In the genomic region with DNA sequence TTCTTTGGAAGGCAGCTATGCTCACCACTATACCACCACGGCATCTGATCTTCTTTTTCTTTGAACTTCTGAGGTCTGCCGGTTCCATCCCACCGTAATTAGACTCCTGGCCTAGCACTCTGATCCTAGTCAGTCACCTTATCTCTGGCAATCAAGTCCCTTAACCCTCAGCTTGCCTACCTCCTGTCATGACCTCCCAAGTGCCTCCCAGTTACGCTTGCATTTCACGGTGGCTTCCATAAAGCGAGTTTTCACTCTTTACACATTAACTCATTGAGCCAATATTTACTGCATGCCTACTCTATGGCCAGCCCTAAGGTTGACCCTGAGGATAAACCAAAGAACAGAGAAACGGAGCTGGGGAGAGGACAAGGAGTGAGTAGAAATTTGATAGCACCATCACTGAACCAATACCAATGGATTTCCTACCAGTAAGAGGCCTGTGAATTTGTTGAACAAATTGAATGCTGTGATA, we compare ENCODE assay signal across 29 cellular contexts.
"Had no signal": no experiment of that assay in that cellular context is flagged by ENCODE, and none has a peak within 500 bp of the region (broad histone marks: within the 10 kb centered on the region; RNA-seq: fewer than 3 reads in every experiment).

No MANE protein-coding gene starts in this region.

- DNase-seq: activated CD4-positive, alpha-beta T cell treated with anti-CD3 and anti-CD28 coated beads for 36 hours; activated CD4-positive, alpha-beta T cell treated with anti-CD3 and anti-CD28 coated beads, Interleukin-2, amount 50 U/mL, for 1 hour; activated CD4-positive, alpha-beta T cell treated with anti-CD3 and anti-CD28 coated beads, Interleukin-2, amount 50 U/mL, for 48 hours; activated CD4-positive, CD25-positive, alpha-beta regulatory T cell; activated CD4-positive, CD25-positive, alpha-beta regulatory T cell treated with anti-CD3 and anti-CD28 coated beads, Interleukin-2, amount 50 U/mL, for 72 hours; activated CD8-positive, alpha-beta memory T cell treated with anti-CD3 and anti-CD28 coated beads for 24 hours; activated CD8-positive, alpha-beta T cell treated with anti-CD3 and anti-CD28 coated beads for 36 hours; activated effector memory CD4-positive, alpha-beta T cell treated with Interleukin-2 at 50 U/mL for 16 hours; activated gamma-delta T cell treated with Interleukin-2 at 50 U/mL for 16 hours; activated naive CD4-positive, alpha-beta T cell treated with anti-CD3 and anti-CD28 coated beads, Interleukin-2, amount 50 U/mL, for 16 hours; activated naive CD4-positive, alpha-beta T cell treated with Interleukin-2 at 50 U/mL for 16 hours; activated T-cell treated with anti-CD3 and anti-CD28 coated beads, Interleukin-2, amount 50 U/mL, for 4 hours; amniotic stem cell; brain microvascular endothelial cell; central memory CD4-positive, alpha-beta T cell; effector memory CD4-positive, alpha-beta T cell; endodermal cell; foreskin fibroblast; T-helper 1 cell; T-helper 17 cell; T1000; WERI-Rb-1 had no signal

- H3K36me3 ChIP-seq: WERI-Rb-1 had no signal

- H3K9me3 Mint-ChIP-seq: activated CD8-positive, alpha-beta T cell treated with anti-CD3 and anti-CD28 coated beads for 36 hours; activated T-cell treated with anti-CD3 and anti-CD28 coated beads, Interleukin-2, amount 50 U/mL, for 4 hours; activated T-helper 17 cell treated with anti-CD3 and anti-CD28 coated beads, Interleukin-2, amount 50 U/mL, for 72 hours; dendritic cell treated with granulocyte-macrophage colony-stimulating factor and Interleukin-4, amounts not matched to agents 40 ng/mL and 50 ng/mL, for 4 days; endodermal cell; T-helper 2 cell treated with Interferon-gamma antibody and Interleukin-4, amounts not matched to agents 5 μg/mL and 100 μg/mL, for 36 hours had no signal

- ATAC-seq: activated CD4-positive, alpha-beta T cell treated with anti-CD3 and anti-CD28 coated beads for 36 hours; activated CD8-positive, alpha-beta T cell treated with anti-CD3 and anti-CD28 coated beads for 36 hours; activated T-cell treated with anti-CD3 and anti-CD28 coated beads, Interleukin-2, amount 50 U/mL, for 4 hours; activated T-helper 17 cell treated with anti-CD3 and anti-CD28 coated beads, Interleukin-2, amount 50 U/mL, for 72 hours; esophagus mucosa; T-helper 17 cell had no signal

- H3K27me3 Mint-ChIP-seq: activated CD4-positive, alpha-beta T cell treated with anti-CD3 and anti-CD28 coated beads for 36 hours; activated CD8-positive, alpha-beta T cell treated with anti-CD3 and anti-CD28 coated beads for 36 hours; activated naive CD8-positive, alpha-beta T cell; activated T-helper 17 cell treated with anti-CD3 and anti-CD28 coated beads, Interleukin-2, amount 50 U/mL, for 72 hours; dendritic cell treated with granulocyte-macrophage colony-stimulating factor and Interleukin-4, amounts not matched to agents 40 ng/mL and 50 ng/mL, for 4 days; T-helper 17 cell had no signal

- H3K27me3 ChIP-seq: brain microvascular endothelial cell, dorsolateral prefrontal cortex had no signal

- H3K4me1 Mint-ChIP-seq: activated T-helper 17 cell treated with anti-CD3 and anti-CD28 coated beads, Interleukin-2, amount 50 U/mL, for 72 hours had no signal

- H3K4me3 ChIP-seq: coronary artery, dorsolateral prefrontal cortex had no signal

- H3K4me3 Mint-ChIP-seq: activated CD4-positive, alpha-beta T cell treated with anti-CD3 and anti-CD28 coated beads for 36 hours; activated CD8-positive, alpha-beta T cell treated with anti-CD3 and anti-CD28 coated beads for 36 hours; activated naive CD8-positive, alpha-beta T cell; activated T-cell treated with anti-CD3 and anti-CD28 coated beads, Interleukin-2, amount 50 U/mL, for 4 hours; activated T-helper 17 cell treated with anti-CD3 and anti-CD28 coated beads, Interleukin-2, amount 50 U/mL, for 72 hours; dendritic cell treated with granulocyte-macrophage colony-stimulating factor and Interleukin-4, amounts not matched to agents 40 ng/mL and 50 ng/mL, for 4 days; endodermal cell; T-helper 17 cell; T-helper 2 cell treated with Interferon-gamma antibody and Interleukin-4, amounts not matched to agents 5 μg/mL and 100 μg/mL, for 36 hours had no signal

- H3K27ac Mint-ChIP-seq: activated CD4-positive, alpha-beta T cell treated with anti-CD3 and anti-CD28 coated beads for 36 hours; activated CD8-positive, alpha-beta T cell treated with anti-CD3 and anti-CD28 coated beads for 36 hours; activated T-helper 17 cell treated with anti-CD3 and anti-CD28 coated beads, Interleukin-2, amount 50 U/mL, for 72 hours; dendritic cell treated with granulocyte-macrophage colony-stimulating factor and Interleukin-4, amounts not matched to agents 40 ng/mL and 50 ng/mL, for 4 days; endodermal cell; T-helper 17 cell; T-helper 2 cell treated with Interferon-gamma antibody and Interleukin-4, amounts not matched to agents 5 μg/mL and 100 μg/mL, for 36 hours had no signal

- H3K27ac ChIP-seq: brain microvascular endothelial cell, coronary artery, dorsolateral prefrontal cortex, WERI-Rb-1 had no signal
